18 cellular contexts compared by ENCODE assay signal in genomic region chr1:177863776-177864175, GRCh38.
"Had no signal": no experiment of that assay in that cellular context is flagged by ENCODE, and none has a peak within 500 bp of the region (broad histone marks: within the 10 kb centered on the region; RNA-seq: fewer than 3 reads in every experiment).

No MANE protein-coding gene starts in this region.

- H3K9me3 ChIP-seq: heart left ventricle, neutrophil, testis, tibial nerve had no signal

- H3K4me1 Mint-ChIP-seq: naive thymus-derived CD4-positive, alpha-beta T cell; stimulated activated naive B cell treated with anti-CD40 and anti-IgM and Interleukin-4, amounts not matched to agents 10 μg/mL and 1 μg/mL and 100 μg/mL, for 72 hours; stimulated activated naive CD8-positive, alpha-beta T cell treated with anti-CD3 and anti-CD28 coated beads, Interleukin-15, amount 100 ng/mL, for 72 hours had no signal

- H3K4me3 ChIP-seq: dorsolateral prefrontal cortex, heart left ventricle, skin epidermis, testis, tibial nerve had no signal

- H3K27me3 Mint-ChIP-seq: stimulated activated naive B cell treated with anti-CD40 and anti-IgM and Interleukin-4, amounts not matched to agents 10 μg/mL and 1 μg/mL and 100 μg/mL, for 72 hours; stimulated activated naive CD8-positive, alpha-beta T cell treated with anti-CD3 and anti-CD28 coated beads, Interleukin-15, amount 100 ng/mL, for 72 hours had no signal

- H3K4me3 Mint-ChIP-seq: naive thymus-derived CD4-positive, alpha-beta T cell; nephron progenitor cell; stimulated activated naive B cell treated with anti-CD40 and anti-IgM and Interleukin-4, amounts not matched to agents 10 μg/mL and 1 μg/mL and 100 μg/mL, for 72 hours; stimulated activated naive CD8-positive, alpha-beta T cell treated with anti-CD3 and anti-CD28 coated beads, Interleukin-15, amount 100 ng/mL, for 72 hours had no signal

- H3K27ac Mint-ChIP-seq: naive thymus-derived CD4-positive, alpha-beta T cell; nephron progenitor cell; stimulated activated naive B cell treated with anti-CD40 and anti-IgM and Interleukin-4, amounts not matched to agents 10 μg/mL and 1 μg/mL and 100 μg/mL, for 72 hours; stimulated activated naive CD8-positive, alpha-beta T cell treated with anti-CD3 and anti-CD28 coated beads, Interleukin-15, amount 100 ng/mL, for 72 hours had no signal

- H3K36me3 Mint-ChIP-seq: naive thymus-derived CD4-positive, alpha-beta T cell; stimulated activated naive B cell treated with anti-CD40 and anti-IgM and Interleukin-4, amounts not matched to agents 10 μg/mL and 1 μg/mL and 100 μg/mL, for 72 hours had no signal

- H3K27ac ChIP-seq: heart left ventricle, neutrophil, skin epidermis, testis had no signal

- DNase-seq: cortex of kidney; dorsolateral prefrontal cortex; effector memory CD4-positive, alpha-beta T cell; foreskin melanocyte; heart left ventricle; hippocampal formation; kidney glomerular epithelial cell; naive thymus-derived CD4-positive, alpha-beta T cell; nephron progenitor cell; posterior cingulate gyrus; stimulated activated CD4-positive, alpha-beta T cell treated with anti-CD3 and anti-CD28 coated beads, Interleukin-2, amount 100 ng/mL, for 24 hours; stimulated activated CD4-positive, alpha-beta T cell treated with anti-CD3 and anti-CD28 coated beads, Interleukin-4, amount 100 ng/mL, for 4 hours; stimulated activated naive B cell treated with anti-CD40 and anti-IgM and Interleukin-4, amounts not matched to agents 10 μg/mL and 1 μg/mL and 100 μg/mL, for 72 hours; stimulated activated naive CD8-positive, alpha-beta T cell treated with anti-CD3 and anti-CD28 coated beads, Interleukin-15, amount 100 ng/mL, for 72 hours; testis had no signal

- H3K36me3 ChIP-seq: heart left ventricle, neutrophil, tibial nerve had no signal

- H3K27me3 ChIP-seq: dorsolateral prefrontal cortex, heart left ventricle, neutrophil, testis, tibial nerve had no signal
